In the genomic region with DNA sequence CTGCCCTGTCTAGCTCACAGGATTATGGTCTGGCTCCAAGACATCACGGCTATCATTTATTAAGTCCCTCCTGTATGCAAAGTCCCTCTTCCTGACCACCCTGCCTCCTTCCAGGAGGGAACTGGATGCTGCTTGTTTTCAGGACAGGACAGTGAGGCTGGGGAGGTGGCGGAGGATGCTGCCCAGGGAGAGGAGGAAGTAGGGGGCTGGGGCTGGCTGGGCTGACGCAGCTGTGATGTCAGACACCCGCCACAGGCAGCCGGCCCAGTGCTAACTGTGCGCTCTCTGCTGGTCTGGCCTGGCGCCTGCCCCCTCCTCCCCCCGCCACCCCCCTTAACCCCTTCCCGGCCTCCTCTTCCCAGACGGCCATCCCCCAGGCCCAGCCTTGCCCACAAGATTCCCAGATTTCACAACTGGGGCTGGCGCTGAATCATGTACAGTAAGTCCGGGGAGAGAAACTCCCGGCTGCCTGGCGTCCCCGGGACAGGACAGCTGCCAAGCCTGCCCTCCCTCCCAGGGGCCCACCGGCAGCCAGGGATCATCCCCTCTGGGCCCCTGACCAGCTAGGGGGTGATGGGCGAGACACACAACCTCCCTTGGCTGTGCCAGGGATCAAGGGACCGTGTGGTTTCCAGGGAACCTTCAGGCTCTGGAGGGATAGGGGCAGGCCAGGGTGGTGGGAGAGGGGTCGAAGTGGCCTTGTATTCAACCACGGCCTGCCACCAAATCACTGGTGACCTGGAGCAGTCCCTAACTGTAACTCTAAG, we compare ENCODE assay signal across 8 cellular contexts.
A peak's percentile ranks its signal among the peaks of the same experiment; 100 is the strongest.
DNase-seq lines count a peak whose midpoint lies in the region; ATAC-seq and TF ChIP-seq lines count a peak whose summit lies in the region.

No MANE protein-coding gene starts in this region.

- DNase-seq in Daoy (ENCODE audit: low read depth) (peak; percentile 95), epidermal melanocyte (ENCODE audit: insufficient read length, low spot score) (peak; percentile 36), mesenteric fat pad (ENCODE audit: low spot score) (peak; percentile 96), ureter (ENCODE audit: low spot score) (peak; percentile 85), NCI-H2081 (lab: John Stamatoyannopoulos, UW) (no peak)
- DNase-seq in activated T-cell treated with anti-CD3 and anti-CD28 coated beads, Interleukin-2, amount 50 U/mL, for 4 hours = no peak

- no peaks in the 10 kb centered on the region for H3K9me3 Mint-ChIP-seq in activated T-cell treated with anti-CD3 and anti-CD28 coated beads, Interleukin-2, amount 50 U/mL, for 4 hours

- no peak for ATAC-seq in GM21825 (IDR thresholded peaks at IDR 0.05; ENCODE audit: unreplicated experiment)
- no peak for ATAC-seq in activated T-cell treated with anti-CD3 and anti-CD28 coated beads, Interleukin-2, amount 50 U/mL, for 4 hours

- no peak overlapping the region for H3K4me3 Mint-ChIP-seq in activated T-cell treated with anti-CD3 and anti-CD28 coated beads, Interleukin-2, amount 50 U/mL, for 4 hours

- no peaks in the 10 kb centered on the region for H3K4me1 Mint-ChIP-seq in activated T-cell treated with anti-CD3 and anti-CD28 coated beads, Interleukin-2, amount 50 U/mL, for 4 hours (ENCODE audit: low read depth)

- no peaks in the 10 kb centered on the region for H3K36me3 Mint-ChIP-seq in activated T-cell treated with anti-CD3 and anti-CD28 coated beads, Interleukin-2, amount 50 U/mL, for 4 hours (ENCODE audit: insufficient read depth)

- H3K27me3 Mint-ChIP-seq in activated T-cell treated with anti-CD3 and anti-CD28 coated beads, Interleukin-2, amount 50 U/mL, for 4 hours (ENCODE audit: low read depth) = peaks cover 2% of the 10 kb centered on the region

TF ChIP-seq in PFSK-1, 5 proteins besides CTCF, POLR2A, EP300 and RAD21:
- TF ChIP-seq POLR2AphosphoS5 (IDR thresholded peaks at IDR 0.05; ENCODE audit: low read depth, low read length) (0 out of 2 replicates have a peak, but pooled peaks have one; percentile 25), REST (IDR thresholded peaks at IDR 0.05; ENCODE audit: insufficient read depth in 1 of 2, low read depth in 2 of 2, low read length in 2 of 2) (0 out of 4 replicates have a peak, but pooled peaks of 1 of the 2 experiments have one; percentile 19), SIN3A (IDR thresholded peaks at IDR 0.05; ENCODE audit: borderline replicate concordance, insufficient read depth, low read length) (peak; percentile 38; the same call in 1 of the 2 replicates), TAF1 (IDR thresholded peaks at IDR 0.05; ENCODE audit: borderline replicate concordance, insufficient read depth, low read length) (no peak)
TF ChIP-seq in PFSK-1: peak in this region for 3.

Comparison
In these comparisons a context has a peak if more than half of its experiments do, and no peak if none do; other contexts are left out.
1. DNase-seq: peak in Daoy (single experiment), epidermal melanocyte (single experiment), mesenteric fat pad (single experiment) and ureter (single experiment); none in activated T-cell treated with anti-CD3 and anti-CD28 coated beads, Interleukin-2, amount 50 U/mL, for 4 hours (single experiment) and NCI-H2081 (0 of 2).